Comparison of ENCODE assay signal across 14 cellular contexts in genomic region chr15:60083318-60083717, GRCh38.
DNase-seq lines count a peak whose midpoint lies in the region; ATAC-seq and TF ChIP-seq lines count a peak whose summit lies in the region.
"Had no signal": no experiment of that assay in that cellular context is flagged by ENCODE, and none has a peak within 500 bp of the region (broad histone marks: within the 10 kb centered on the region; RNA-seq: fewer than 3 reads in every experiment).

No MANE protein-coding gene starts in this region.

- H3K4me2 ChIP-seq in PC-3 (ENCODE audit: low read length), result peak overlapping the region; percentile 62
- H3K4me2 ChIP-seq: A549, GM23338 had no signal

- H4K20me1 ChIP-seq in PC-3 (ENCODE audit: low read length), result no peaks in the 10 kb centered on the region

- no peaks in the 10 kb centered on the region for H3K9me2 ChIP-seq in PC-3 (replicated peaks; ENCODE audit: low read length)

- DNase-seq in PC-3 (peak; percentile 80), adipocyte (ENCODE audit: low read depth) (peak; percentile 8), epithelial cell of esophagus (ENCODE audit: low read depth) (peak; percentile 13), iris pigment epithelial cell (ENCODE audit: low read depth) (peak; percentile 15), kidney glomerular epithelial cell (lab: John Stamatoyannopoulos, UW) (no peak), COLO829 (ENCODE audit: low spot score) (no peak), uterus (no peak), NCI-H82 treated with DMSO at 0.1 percent for 48 hours (lab: John Stamatoyannopoulos, UW; ENCODE audit: unreplicated experiment) (no peak)
- DNase-seq: CD8-positive, alpha-beta memory T cell; H9 had no signal

- peak overlapping the region; percentile 33; the same call in 1 of the 2 replicates for H2AFZ ChIP-seq in PC-3 (ENCODE audit: low read length)
- H2AFZ ChIP-seq: GM23338 had no signal

- H3K27ac ChIP-seq in PC-3 (ENCODE audit: low read length) (peak overlapping the region; percentile 55), uterus (no peak overlapping the region)
- H3K27ac ChIP-seq: A549 had no signal

- no peaks in the 10 kb centered on the region for H3K79me2 ChIP-seq in PC-3 (ENCODE audit: low read length)

- BruUV-seq in PC-3 (replicated peaks; lab: Mats Ljungman, UMichigan), result no TSS peak

- peak; percentile 76 for ATAC-seq in PC-3
- ATAC-seq: A549, GM12878, GM23338, HepG2 had no signal

- TF ChIP-seq POLR2A in uterus (IDR thresholded peaks at IDR 0.05), result no peak

- TF ChIP-seq CTCF in PC-3 (conservative IDR thresholded peaks at IDR 0.05; ENCODE audit: low read depth, low read length) (no peak), epithelial cell of esophagus (IDR thresholded peaks at IDR 0.05; ENCODE audit: insufficient read depth, low read depth, low read length, missing control alignments) (no peak), uterus (IDR thresholded peaks at IDR 0.05) (no peak)

- POLR2A ChIA-PET in PC-3 (lab: Charles Lee; ENCODE audit: unreplicated experiment), result no interaction called here

- H3K36me3 ChIP-seq in PC-3 (ENCODE audit: low read depth, low read length), result no peaks in the 10 kb centered on the region
- no peaks in the 10 kb centered on the region for H3K36me3 ChIP-seq in adipocyte (ENCODE audit: control insufficient read depth, insufficient read depth, low read length, severe bottlenecking)
- H3K36me3 ChIP-seq in uterus, result no peaks in the 10 kb centered on the region

- H3K9ac ChIP-seq in PC-3 (ENCODE audit: low read length) (no peak overlapping the region), adipocyte (ENCODE audit: low read length) (no peak overlapping the region)

- H3K4me1 ChIP-seq in PC-3 (ENCODE audit: insufficient read depth, low read length) (peaks cover 34% of the 10 kb centered on the region), adipocyte (ENCODE audit: control insufficient read depth, insufficient read depth, low read length) (peaks cover 28% of the 10 kb centered on the region), uterus (no peaks in the 10 kb centered on the region)
- H3K4me1 ChIP-seq: A549 had no signal

- no peaks in the 10 kb centered on the region for H3F3A ChIP-seq in PC-3 (ENCODE audit: low read length, unreplicated experiment)

- CTCF ChIA-PET in PC-3 (lab: Charles Lee), result no interaction called here

- H3K27me3 ChIP-seq in PC-3 (ENCODE audit: low read length), result no peaks in the 10 kb centered on the region
- H3K27me3 ChIP-seq in adipocyte (replicated peaks; ENCODE audit: control insufficient read depth, insufficient read depth, low read length), result no peaks in the 10 kb centered on the region
- H3K27me3 ChIP-seq in uterus, result no peaks in the 10 kb centered on the region

- no peaks in the 10 kb centered on the region for H3K9me3 ChIP-seq in PC-3 (ENCODE audit: low read length)
- H3K9me3 ChIP-seq in adipocyte (ENCODE audit: control insufficient read depth, low read length), result no peaks in the 10 kb centered on the region
- no peaks in the 10 kb centered on the region for H3K9me3 ChIP-seq in uterus
- H3K9me3 ChIP-seq: A549 had no signal

- intact Hi-C loops in PC-3 (cut with micrococcal nuclease), result no loop called here
- intact Hi-C loops in uterus (cut with DNase I; ENCODE audit: low total_unique reads), result no loop called here

- no peak overlapping the region for H3K4me3 ChIP-seq in PC-3 (ENCODE audit: low read length)
- H3K4me3 ChIP-seq in adipocyte (ENCODE audit: low read length), result no peak overlapping the region
- no peak overlapping the region for H3K4me3 ChIP-seq in epithelial cell of esophagus (ENCODE audit: low read length)
- H3K4me3 ChIP-seq in uterus, result no peak overlapping the region
- H3K4me3 ChIP-seq: A549, GM12878, GM23338 had no signal

Comparison
In these comparisons a context has a peak if more than half of its experiments do, and no peak if none do; other contexts are left out.
1. DNase-seq: peak in PC-3 (single experiment), adipocyte (single experiment), epithelial cell of esophagus (single experiment) and iris pigment epithelial cell (single experiment); none in kidney glomerular epithelial cell (single experiment), COLO829 (single experiment), uterus (0 of 2) and NCI-H82 treated with DMSO at 0.1 percent for 48 hours (single experiment).